10 cellular contexts compared by ENCODE assay signal in the genomic region with DNA sequence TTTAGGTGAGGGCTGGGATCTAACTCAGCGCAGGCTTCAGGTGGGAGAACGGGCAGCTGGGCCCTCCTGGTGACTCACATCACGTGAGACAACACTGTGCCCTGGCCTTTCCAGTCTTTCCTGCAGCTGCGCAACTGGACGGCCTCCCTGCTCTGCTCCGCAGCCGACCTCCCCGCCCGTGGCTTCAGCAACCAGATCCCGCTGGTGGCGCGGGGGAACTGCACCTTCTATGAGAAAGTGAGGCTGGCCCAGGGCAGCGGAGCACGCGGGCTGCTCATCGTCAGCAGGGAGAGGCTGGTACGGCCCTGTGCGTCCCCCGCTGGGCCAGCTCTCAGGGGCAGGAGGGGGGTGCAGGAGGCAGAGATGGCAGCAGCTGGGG. TPM values are rescaled to one million over a fixed set of nuclear protein-coding genes. Genes with fewer than 3 reads are reported as not detected.
DNase-seq lines count a peak whose midpoint lies in the region; ATAC-seq, FAIRE-seq and TF ChIP-seq lines count a peak whose summit lies in the region.
"Had no signal": no experiment of that assay in that cellular context is flagged by ENCODE, and none has a peak within 500 bp of the region (broad histone marks: within the 10 kb centered on the region; RNA-seq: fewer than 3 reads in every experiment).

No MANE protein-coding gene starts in this region.

- TF ChIP-seq CTCF in fibroblast of the aortic adventitia (IDR thresholded peaks at IDR 0.05; ENCODE audit: insufficient read depth, low read length) (peak; percentile 55), pancreas (IDR thresholded peaks at IDR 0.05) (peak in 1 of 4 donors; percentile 28)

- DNase-seq in EH (ENCODE audit: low read depth) (peak; percentile 29), SHP77 (lab: John Stamatoyannopoulos, UW) (peak; percentile 73 to 88), fibroblast of the aortic adventitia (ENCODE audit: low read depth) (peak; percentile 62), pancreas (peak; percentile 56 to 92 (median 74)), GOT3 (lab: John Stamatoyannopoulos, UW) (no peak), NK-92 (lab: John Stamatoyannopoulos, UW; ENCODE audit: unreplicated experiment) (no peak), inferior parietal cortex (ENCODE audit: extremely low spot score) (no peak)
- DNase-seq: EL had no signal

- H3K4me3 ChIP-seq in fibroblast of the aortic adventitia (ENCODE audit: low read depth, low read length) (no peak overlapping the region), pancreas (no peak overlapping the region)

- FAIRE-seq in pancreas (lab: Jason Lieb, UNC): no peak
- FAIRE-seq: RCC 7860 had no signal

- ATAC-seq in pancreas (peak; percentile 35 to 74 (median 72)), GM18520 (IDR thresholded peaks at IDR 0.05; ENCODE audit: unreplicated experiment) (no peak)

- no peaks in the 10 kb centered on the region for H3K9me3 ChIP-seq in pancreas

- H3K36me3 ChIP-seq in pancreas: peaks cover 0 to 5% (median 0%) of the 10 kb centered on the region in 3 donors

- WGBS in pancreas, 2 donors: 52 to 53% methylated on average over 18 to 19 of the region's 19 CpGs

- peaks cover 9 to 15% (median 13%) of the 10 kb centered on the region in 3 donors for H3K4me1 ChIP-seq in pancreas

- peak overlapping the region in 1 of 4 donors; percentile 16 for H3K27ac ChIP-seq in pancreas

- intact Hi-C loops in pancreas (cut with DNase I): no loop called here

- no peaks in the 10 kb centered on the region for H3K27me3 ChIP-seq in pancreas

RNA-seq across cellular contexts. Expression of a gene that starts 8.8 kb away (rescaled TPM):
- total RNA-seq in fibroblast of the aortic adventitia (ENCODE audit: low replicate concordance): 24.6 and 47.2 TPM in 2 replicates
- total RNA-seq in pancreas: 10 to 100 TPM; 36.4 to 61.2 (median 50.6) TPM
- 100 to 1,000 TPM; 133 to 226 TPM for polyA plus RNA-seq in pancreas

RNA-seq across cellular contexts. Expression of a gene that starts 8.9 kb away (rescaled TPM):
- total RNA-seq in fibroblast of the aortic adventitia (ENCODE audit: low replicate concordance) (108 and 130 TPM in 2 replicates), pancreas (10 to 100 TPM; 18.3 to 36.4 (median 26.4) TPM)
- polyA plus RNA-seq in pancreas: 100 to 1,000 TPM; 147 to 170 TPM

RNA-seq across cellular contexts. Expression of a gene that starts 22.7 kb away (rescaled TPM):
- total RNA-seq in fibroblast of the aortic adventitia (ENCODE audit: low replicate concordance) (not detected in 2 replicates), pancreas (under 1 TPM; 0.09 to 0.84 (median 0.58) TPM)
- polyA plus RNA-seq in pancreas: under 1 TPM; 0.14 to 0.84 TPM

RNA-seq across cellular contexts. Expression of a gene that starts 29.4 kb away (rescaled TPM):
- total RNA-seq in fibroblast of the aortic adventitia (ENCODE audit: low replicate concordance) (not detected in 2 replicates), pancreas (1 to 10 TPM in 1 of 6 donors, under 1 TPM in 1, not detected in 4; 0.16 to 1.5 TPM)
- polyA plus RNA-seq in pancreas: under 1 TPM in 1 of 2 donors, not detected in 1; 0.05 TPM

RNA-seq across cellular contexts. Expression of a gene that starts 55.3 kb away (rescaled TPM):
- total RNA-seq in fibroblast of the aortic adventitia (ENCODE audit: low replicate concordance): not detected in 2 replicates
- under 1 TPM in 4 of 6 donors, not detected in 2; 0.13 to 0.81 (median 0.35) TPM for total RNA-seq in pancreas
- under 1 TPM; 0.04 to 0.07 TPM for polyA plus RNA-seq in pancreas

Comparison
In these comparisons a context has a peak if more than half of its experiments do, and no peak if none do; other contexts are left out.
1. DNase-seq: peak in EH (single experiment), SHP77 (2 of 2), fibroblast of the aortic adventitia (single experiment) and pancreas (6 of 6); none in GOT3 (single experiment), NK-92 (single experiment) and inferior parietal cortex (single experiment).